In the genomic region with DNA sequence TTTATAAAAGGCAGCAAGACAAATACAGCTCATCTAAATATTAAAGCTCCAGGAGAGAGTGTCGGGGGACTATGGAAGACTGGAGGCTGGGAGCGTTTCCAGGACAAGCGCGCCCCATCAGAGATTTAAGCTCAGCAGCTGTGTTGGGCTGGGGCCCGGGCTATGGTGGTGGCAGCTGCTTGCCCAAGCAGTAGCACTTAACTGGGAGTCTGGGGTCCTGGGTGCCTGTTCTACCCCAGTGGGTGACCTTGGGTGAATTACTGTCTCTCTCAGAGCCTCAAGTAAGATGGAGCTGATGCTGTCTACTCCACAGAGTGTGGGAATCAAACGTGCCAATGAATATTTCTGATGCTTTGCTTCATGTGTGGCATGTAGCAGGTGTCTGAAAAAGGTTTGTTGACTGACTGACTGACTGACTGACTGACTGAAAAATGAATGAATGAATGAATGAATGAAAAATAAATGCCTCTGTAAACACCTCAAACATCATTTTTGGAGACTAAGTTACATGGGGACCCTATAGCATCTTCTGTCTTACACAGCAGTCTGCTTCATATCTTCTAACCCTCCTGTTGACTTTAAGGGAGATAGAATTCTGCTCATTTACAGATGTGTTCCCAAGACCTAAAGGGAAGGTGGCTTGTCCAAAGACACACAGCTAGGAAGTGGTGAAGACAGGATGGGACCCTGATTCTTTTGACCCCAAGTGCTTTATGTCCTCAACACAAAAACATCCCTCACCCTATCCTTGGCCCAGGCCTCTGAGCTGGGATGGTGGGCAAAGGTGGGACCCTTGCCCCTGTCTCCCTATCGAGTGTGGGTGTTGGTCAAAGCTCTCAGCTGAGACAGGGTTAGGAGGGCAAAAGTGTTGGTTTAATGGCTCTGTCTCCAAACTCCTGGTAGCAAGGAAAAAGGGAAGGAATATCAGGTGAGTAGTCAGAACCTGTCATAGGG, we compare ENCODE assay signal across 8 cellular contexts.
A peak's percentile ranks its signal among the peaks of the same experiment; 100 is the strongest.
DNase-seq lines count a peak whose midpoint lies in the region; ATAC-seq lines count a peak whose summit lies in the region.

No MANE protein-coding gene starts in this region.

- H3K4me3 ChIP-seq in skeletal muscle cell (ENCODE audit: low read depth, low read length): peak overlapping the region; percentile 21

- H3K4me3 Mint-ChIP-seq in T-helper 1 cell treated with Interleukin-12 subunit alpha and Interleukin-12 subunit beta and Interleukin-4 antibody, amounts not matched to agents 30 μg/mL and 1 μg/mL, for 36 hours: peak overlapping the region; percentile 55
- H3K4me3 Mint-ChIP-seq in effector memory CD8-positive, alpha-beta T cell: peak overlapping the region; percentile 73 to 76

- DNase-seq in T-helper 1 cell: no peak
- DNase-seq in OCI-M1 (lab: John Stamatoyannopoulos, UW): peak; percentile 15
- no peak for DNase-seq in effector memory CD8-positive, alpha-beta T cell
- DNase-seq in skeletal muscle cell (ENCODE audit: low read depth): no peak
- no peak for DNase-seq in NCI-H774 (lab: John Stamatoyannopoulos, UW)
- DNase-seq in NCI-H2227 (lab: John Stamatoyannopoulos, UW; ENCODE audit: unreplicated experiment): no peak

- no peak for ATAC-seq in effector memory CD8-positive, alpha-beta T cell (replicated peaks)
- no peak for ATAC-seq in esophagus mucosa

- H3K27me3 Mint-ChIP-seq in T-helper 1 cell treated with Interleukin-12 subunit alpha and Interleukin-12 subunit beta and Interleukin-4 antibody, amounts not matched to agents 30 μg/mL and 1 μg/mL, for 36 hours (ENCODE audit: low read depth): peaks cover 46% of the 10 kb centered on the region
- H3K27me3 Mint-ChIP-seq in effector memory CD8-positive, alpha-beta T cell: peaks cover 18 to 73% of the 10 kb centered on the region in 2 donors

- peak overlapping the region; percentile 31 for H3K27ac Mint-ChIP-seq in T-helper 1 cell treated with Interleukin-12 subunit alpha and Interleukin-12 subunit beta and Interleukin-4 antibody, amounts not matched to agents 30 μg/mL and 1 μg/mL, for 36 hours
- peak overlapping the region; percentile 26 to 47 for H3K27ac Mint-ChIP-seq in effector memory CD8-positive, alpha-beta T cell

- peaks cover 9% of the 10 kb centered on the region for H3K36me3 Mint-ChIP-seq in T-helper 1 cell treated with Interleukin-12 subunit alpha and Interleukin-12 subunit beta and Interleukin-4 antibody, amounts not matched to agents 30 μg/mL and 1 μg/mL, for 36 hours (ENCODE audit: low read depth)
- H3K36me3 Mint-ChIP-seq in effector memory CD8-positive, alpha-beta T cell (ENCODE audit: insufficient read depth): peaks cover 2% of the 10 kb centered on the region

- peaks cover 37% of the 10 kb centered on the region for H3K4me1 Mint-ChIP-seq in T-helper 1 cell treated with Interleukin-12 subunit alpha and Interleukin-12 subunit beta and Interleukin-4 antibody, amounts not matched to agents 30 μg/mL and 1 μg/mL, for 36 hours (ENCODE audit: low read depth)
- H3K4me1 Mint-ChIP-seq in effector memory CD8-positive, alpha-beta T cell (ENCODE audit: low read depth in 2 of 2): peaks cover 25 to 31% of the 10 kb centered on the region in 2 donors

- no peaks in the 10 kb centered on the region for H3K9me3 Mint-ChIP-seq in T-helper 1 cell treated with Interleukin-12 subunit alpha and Interleukin-12 subunit beta and Interleukin-4 antibody, amounts not matched to agents 30 μg/mL and 1 μg/mL, for 36 hours
- no peaks in the 10 kb centered on the region for H3K9me3 Mint-ChIP-seq in effector memory CD8-positive, alpha-beta T cell
